In the genomic region with DNA sequence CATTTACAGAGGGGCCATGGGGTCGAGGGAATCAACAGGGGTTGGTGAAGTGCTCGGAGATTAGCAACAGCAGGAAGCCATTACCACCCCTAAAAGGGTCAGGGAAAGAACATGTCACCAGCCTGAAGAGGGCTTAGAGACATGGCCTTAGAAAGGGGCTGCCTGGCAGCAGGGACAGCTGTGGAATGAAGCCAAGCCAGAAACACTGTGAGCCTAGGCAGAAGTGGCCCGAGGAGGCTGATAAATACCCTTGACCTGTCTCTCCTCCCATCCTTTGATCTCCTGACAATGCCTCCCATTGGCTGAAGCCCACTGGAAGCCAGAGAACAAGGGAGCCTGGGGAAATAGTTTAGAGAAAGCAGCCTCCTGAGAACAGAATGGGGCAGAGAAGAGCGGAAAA, we compare ENCODE assay signal across 30 cellular contexts. TPM values are rescaled to one million over a fixed set of nuclear protein-coding genes. Genes with fewer than 3 reads are reported as not detected.
DNase-seq lines count a peak whose midpoint lies in the region; ATAC-seq, FAIRE-seq and TF ChIP-seq lines count a peak whose summit lies in the region.
"Had no signal": no experiment of that assay in that cellular context is flagged by ENCODE, and none has a peak within 500 bp of the region (broad histone marks: within the 10 kb centered on the region; RNA-seq: fewer than 3 reads in every experiment).

No MANE protein-coding gene starts in this region.

- H3K36me3 ChIP-seq in HepG2 (replicated peaks in 1 of 2; ENCODE audit: control insufficient read depth in 1 of 2, insufficient read depth in 2 of 2, low read length in 2 of 2), result no peaks in the 10 kb centered on the region
- H3K36me3 ChIP-seq in right lobe of liver, result no peaks in the 10 kb centered on the region
- H3K36me3 ChIP-seq in effector memory CD4-positive, alpha-beta T cell (ENCODE audit: control insufficient read depth, insufficient read depth, low read length), result peaks cover 14% of the 10 kb centered on the region
- H3K36me3 ChIP-seq: BE2C, breast epithelium, colonic mucosa had no signal

- peak overlapping the region; percentile 16 for H3K4me3 Mint-ChIP-seq in type B pancreatic cell
- H3K4me3 Mint-ChIP-seq: activated B cell treated with CpG ODN at 0.5 μM for 24 hours; activated naive CD4-positive, alpha-beta T cell treated with anti-CD3 and anti-CD28 coated beads, Interleukin-2, amount 10 ng/mL, durations not matched to agents 7 days and 5 days; activated T-helper 1 cell treated with anti-CD3 and anti-CD28 coated beads, Interleukin-12 subunit alpha, Interleukin-12 subunit beta, Interleukin-2, Interleukin-4 antibody, amounts not matched to agents 30 ng/mL and 10 ng/mL and 1 ng/mL, durations not matched to agents 14 hours and 24 hours and 36 hours had no signal

- H3K27me3 Mint-ChIP-seq in type B pancreatic cell, result no peaks in the 10 kb centered on the region
- H3K27me3 Mint-ChIP-seq: activated B cell treated with CpG ODN at 0.5 μM for 24 hours; activated naive CD4-positive, alpha-beta T cell treated with anti-CD3 and anti-CD28 coated beads, Interleukin-2, amount 10 ng/mL, durations not matched to agents 7 days and 5 days had no signal

- TF ChIP-seq EP300 in HepG2 (IDR thresholded peaks at IDR 0.05; ENCODE audit: low read depth in 2 of 2, low read length in 2 of 2) (no peak), HepG2 (CRISPR knock-in tag; IDR thresholded peaks at IDR 0.05; ENCODE audit: borderline replicate concordance) (no peak)

- peaks cover 4% of the 10 kb centered on the region for H3K9me3 Mint-ChIP-seq in type B pancreatic cell
- H3K9me3 Mint-ChIP-seq: activated B cell treated with CpG ODN at 0.5 μM for 24 hours; activated naive CD4-positive, alpha-beta T cell treated with anti-CD3 and anti-CD28 coated beads, Interleukin-2, amount 10 ng/mL, durations not matched to agents 7 days and 5 days; activated T-helper 1 cell treated with anti-CD3 and anti-CD28 coated beads, Interleukin-12 subunit alpha, Interleukin-12 subunit beta, Interleukin-2, Interleukin-4 antibody, amounts not matched to agents 30 ng/mL and 10 ng/mL and 1 ng/mL, durations not matched to agents 14 hours and 24 hours and 36 hours; naive thymus-derived CD8-positive, alpha-beta T cell had no signal

- DNase-seq in HepG2 (ENCODE audit: low spot score) (peak; percentile 72), right lobe of liver (no peak), NCI-H2227 treated with DMSO at 0.1 percent for 48 hours (lab: John Stamatoyannopoulos, UW) (peak; percentile 46), left ventricle myocardium superior (no peak), type B pancreatic cell (ENCODE audit: extremely low spot score, unreplicated experiment) (no peak), DMS114 treated with DMSO at 0.1 percent for 48 hours (lab: John Stamatoyannopoulos, UW; ENCODE audit: unreplicated experiment) (no peak)
- DNase-seq in effector memory CD4-positive, alpha-beta T cell, result no peak
- DNase-seq: activated B cell treated with CpG ODN at 0.5 μM for 24 hours; activated CD4-positive, alpha-beta T cell treated with anti-CD3 and anti-CD28 coated beads, Interleukin-2, amount 50 U/mL, for 1 hour; BE2C; Calu3; colonic mucosa; esophagus squamous epithelium; foreskin melanocyte; GM23248; hippocampal formation; midbrain; NCI-H1694 treated with DMSO at 0.1 percent for 48 hours; NCI-H2171; NCI-H524; stimulated activated CD8-positive, alpha-beta memory T cell treated with anti-CD3 and anti-CD28 coated beads, Interleukin-4, amount 100 ng/mL, for 48 hours; upper lobe of left lung had no signal

- H3K27me3 ChIP-seq in HepG2 (ENCODE audit: control insufficient read depth in 1 of 2, insufficient read depth in 2 of 2, low read length in 2 of 2), result no peaks in the 10 kb centered on the region
- H3K27me3 ChIP-seq in right lobe of liver, result no peaks in the 10 kb centered on the region
- H3K27me3 ChIP-seq in effector memory CD4-positive, alpha-beta T cell (replicated peaks; ENCODE audit: control insufficient read depth, insufficient read depth, low read length, poor library complexity, severe bottlenecking), result no peaks in the 10 kb centered on the region
- H3K27me3 ChIP-seq: BE2C, breast epithelium, colonic mucosa, esophagus squamous epithelium, Peyer's patch, upper lobe of left lung had no signal

- FAIRE-seq in HepG2 (lab: Jason Lieb, UNC), result no peak
- FAIRE-seq: GM12878 had no signal

- ATAC-seq in HepG2 (peak; percentile 81), right lobe of liver (no peak), left ventricle myocardium superior (peak; percentile 68), HG03108 (IDR thresholded peaks at IDR 0.05; ENCODE audit: unreplicated experiment) (no peak)

- peaks cover 5% of the 10 kb centered on the region for H3K36me3 Mint-ChIP-seq in type B pancreatic cell

- no peak overlapping the region for H3K9ac ChIP-seq in HepG2 (ENCODE audit: insufficient read depth, low read depth, low read length)
- H3K9ac ChIP-seq: GM23248 had no signal

- H4K20me1 ChIP-seq in HepG2 (ENCODE audit: insufficient read depth, low read length), result no peaks in the 10 kb centered on the region

- H3K79me2 ChIP-seq in HepG2 (ENCODE audit: insufficient read depth, low read length), result no peaks in the 10 kb centered on the region

- POLR2A ChIA-PET in HepG2 (lab: Yijun Ruan, JAX), result no interaction called here

- H2AFZ ChIP-seq in HepG2 (ENCODE audit: low read length), result no peak overlapping the region
- H2AFZ ChIP-seq: GM23248 had no signal

- no peak for TF ChIP-seq POLR2A in HepG2 (IDR thresholded peaks at IDR 0.05; ENCODE audit: insufficient read depth in 1 of 2, low read depth in 2 of 2, low read length in 2 of 2)
- TF ChIP-seq POLR2A in right lobe of liver (IDR thresholded peaks at IDR 0.05), result no peak

- no peak for TF ChIP-seq RAD21 in HepG2 (CRISPR knock-in tag; IDR thresholded peaks at IDR 0.05)

- TF ChIP-seq CTCF in HepG2 (CRISPR knock-in tag; IDR thresholded peaks at IDR 0.05), result no peak
- no peak for TF ChIP-seq CTCF in right lobe of liver (IDR thresholded peaks at IDR 0.05)
- no peak for TF ChIP-seq CTCF in type B pancreatic cell (conservative IDR thresholded peaks at IDR 0.05)

- intact Hi-C loops in HepG2 (cut with micrococcal nuclease; ENCODE audit: unreplicated experiment), result no loop called here
- intact Hi-C loops in right lobe of liver (cut with DNase I), result loop anchor here in 1 of 2 donors (10.0 kb wide), 1 partner anchor 113 kb away; no protein-coding TSS in a partner anchor
- intact Hi-C loops in left ventricle myocardium superior (cut with micrococcal nuclease), result no loop called here

- CTCF ChIA-PET in HepG2 (lab: Yijun Ruan, JAX; ENCODE audit: low intra/inter-chr PET ratio, low total read pairs), result no interaction called here

- H3K9me3 ChIP-seq in HepG2 (ENCODE audit: low read length) (no peaks in the 10 kb centered on the region), right lobe of liver (no peaks in the 10 kb centered on the region)
- no peaks in the 10 kb centered on the region for H3K9me3 ChIP-seq in effector memory CD4-positive, alpha-beta T cell (ENCODE audit: control insufficient read depth, low read length)
- H3K9me3 ChIP-seq: BE2C, breast epithelium, colonic mucosa, esophagus squamous epithelium, Peyer's patch, upper lobe of left lung had no signal

- peaks cover 17% of the 10 kb centered on the region for H3K4me1 Mint-ChIP-seq in type B pancreatic cell (ENCODE audit: unreplicated experiment)

- H3K27ac Mint-ChIP-seq in type B pancreatic cell, result peak overlapping the region; percentile 41
- H3K27ac Mint-ChIP-seq: activated T-helper 1 cell treated with anti-CD3 and anti-CD28 coated beads, Interleukin-12 subunit alpha, Interleukin-12 subunit beta, Interleukin-2, Interleukin-4 antibody, amounts not matched to agents 30 ng/mL and 10 ng/mL and 1 ng/mL, durations not matched to agents 14 hours and 24 hours and 36 hours had no signal

- BruUV-seq in HepG2 (replicated peaks; lab: Mats Ljungman, UMichigan), result no TSS peak

- in situ Hi-C loops in HepG2 (cut with HindIII; ENCODE audit: extremely low pct_ligation_motif_present, low pct_unique_long_range_greater_than_20kb), result no loop called here

- peaks cover 15% of the 10 kb centered on the region for H3K4me1 ChIP-seq in HepG2 (ENCODE audit: insufficient read depth, low read length)
- H3K4me1 ChIP-seq in right lobe of liver, result no peaks in the 10 kb centered on the region
- no peaks in the 10 kb centered on the region for H3K4me1 ChIP-seq in effector memory CD4-positive, alpha-beta T cell (ENCODE audit: control insufficient read depth, insufficient read depth, low read length, poor library complexity, severe bottlenecking)
- H3K4me1 ChIP-seq: BE2C, breast epithelium, colonic mucosa had no signal

- H3K4me2 ChIP-seq in HepG2 (ENCODE audit: low read depth, low read length), result no peak overlapping the region

- H3K27ac ChIP-seq in HepG2 (ENCODE audit: extremely low read length, insufficient read depth, low read length) (no peak overlapping the region), right lobe of liver (no peak overlapping the region)
- no peak overlapping the region for H3K27ac ChIP-seq in effector memory CD4-positive, alpha-beta T cell (ENCODE audit: insufficient read depth, low read length, poor library complexity, severe bottlenecking)
- H3K27ac ChIP-seq: breast epithelium, colonic mucosa, esophagus squamous epithelium, GM23248, Peyer's patch, skin epidermis, upper lobe of left lung had no signal

- 63% methylated on average over 4 of the region's 4 CpGs for WGBS in HepG2 (ENCODE audit: low lambda C conversion rate)
- WGBS in right lobe of liver (ENCODE audit: insufficient coverage, low coverage, low lambda C conversion rate, missing lambda C conversion rate), result 75% methylated on average over 4 of the region's 4 CpGs

- H3K4me3 ChIP-seq in HepG2 (replicated peaks in 1 of 3; ENCODE audit: insufficient read depth in 1 of 3, low read depth in 2 of 3, low read length in 3 of 3) (no peak overlapping the region), right lobe of liver (no peak overlapping the region)
- H3K4me3 ChIP-seq in effector memory CD4-positive, alpha-beta T cell (ENCODE audit: insufficient read depth, low read depth, low read length, poor library complexity, severe bottlenecking), result no peak overlapping the region
- H3K4me3 ChIP-seq: breast epithelium, colonic mucosa, esophagus squamous epithelium, GM12878, GM23248, Peyer's patch, skin epidermis, upper lobe of left lung had no signal

RNA-seq across cellular contexts. Expression of a gene that starts 31.4 kb away (rescaled TPM):
- total RNA-seq in HepG2 (2016; rRNA removed; fragmentation: Illumina TruSeq; extraction: Trizol), result 13.7 and 20.1 TPM in 2 replicates
- 1.3 and 3.3 TPM in 2 replicates for total RNA-seq in HepG2 (2016; cell fraction: cytosol; rRNA removed; fragmentation: Illumina TruSeq; extraction: Trizol; ENCODE audit: low read depth)
- total RNA-seq in HepG2 (2016; cell fraction: insoluble cytoplasmic fraction; rRNA removed; fragmentation: Illumina TruSeq; extraction: Trizol), result 13.6 and 21.2 TPM in 2 replicates
- 5.5 and 5.8 TPM in 2 replicates for total RNA-seq in HepG2 (2016; cell fraction: membrane; rRNA removed; fragmentation: Illumina TruSeq; extraction: Trizol)
- total RNA-seq in HepG2 (2016; cell fraction: nucleus; rRNA removed; fragmentation: Illumina TruSeq; extraction: Trizol), result 8.4 and 8.6 TPM in 2 replicates
- polyA plus RNA-seq in HepG2 (2011; rRNA removed), result 4.0 and 4.9 TPM in 2 replicates
- polyA plus RNA-seq in HepG2 (2011; cell fraction: cytosol; rRNA removed), result 2.8 and 4.0 TPM in 2 replicates
- 2.0 and 3.7 TPM in 2 replicates for polyA plus RNA-seq in HepG2 (2011; cell fraction: nucleus; rRNA removed)
- polyA plus RNA-seq in HepG2 (2012), result 4.3 and 6.1 TPM in 2 replicates
- 0.65 and 0.78 TPM in 2 replicates for polyA plus RNA-seq in HepG2 (2016; cell fraction: cytosol; fragmentation: Illumina TruSeq; extraction: Trizol; ENCODE audit: low read depth)
- polyA plus RNA-seq in HepG2 (2016; cell fraction: insoluble cytoplasmic fraction; fragmentation: Illumina TruSeq; extraction: Trizol; ENCODE audit: low read depth), result 15.6 and 16.7 TPM in 2 replicates
- polyA plus RNA-seq in HepG2 (2016; cell fraction: membrane; fragmentation: Illumina TruSeq; extraction: Trizol; ENCODE audit: low read depth), result 2.3 and 2.4 TPM in 2 replicates
- 7.8 and 8.2 TPM in 2 replicates for polyA plus RNA-seq in HepG2 (2016; cell fraction: nucleus; fragmentation: Illumina TruSeq; extraction: Trizol; ENCODE audit: insufficient read depth, low read depth)
- 4.9 and 19.8 TPM in 2 replicates for polyA minus RNA-seq in HepG2 (2011; rRNA and poly(A)+ RNA removed; ENCODE audit: low replicate concordance)
- polyA minus RNA-seq in HepG2 (2011; cell fraction: cytosol; rRNA and poly(A)+ RNA removed), result 3.4 and 3.9 TPM in 2 replicates
- 2.7 and 4.0 TPM in 2 replicates for polyA minus RNA-seq in HepG2 (2011; cell fraction: nucleus; rRNA and poly(A)+ RNA removed)
- total RNA-seq in right lobe of liver, result 1 to 10 TPM; 1.5 to 3.3 (median 2.6) TPM
- 246 TPM for total RNA-seq in left ventricle myocardium superior
- 17.5 and 17.8 TPM in 2 replicates for total RNA-seq in type B pancreatic cell (ENCODE audit: low replicate concordance)

Comparison
In these comparisons a context has a peak if more than half of its experiments do, and no peak if none do; other contexts are left out.
1. ATAC-seq: peak in HepG2 (single experiment) and left ventricle myocardium superior (single experiment); none in right lobe of liver (0 of 4) and HG03108 (single experiment).
2. DNase-seq: peak in HepG2 (single experiment) and NCI-H2227 treated with DMSO at 0.1 percent for 48 hours (single experiment); none in right lobe of liver (0 of 3), left ventricle myocardium superior (single experiment), type B pancreatic cell (single experiment), effector memory CD4-positive, alpha-beta T cell (0 of 3) and DMS114 treated with DMSO at 0.1 percent for 48 hours (single experiment).
3. RNA of a gene that starts 31.4 kb away (total RNA-seq): 246 TPM in left ventricle myocardium superior (single experiment); 17.5 to 17.8 TPM in type B pancreatic cell, 1.3 to 21.2 TPM in HepG2 and 1.5 to 3.3 TPM in right lobe of liver; every median in the first group is over 10 times any median in the second.